ENCODE assay signal across 8 cellular contexts in the genomic region with DNA sequence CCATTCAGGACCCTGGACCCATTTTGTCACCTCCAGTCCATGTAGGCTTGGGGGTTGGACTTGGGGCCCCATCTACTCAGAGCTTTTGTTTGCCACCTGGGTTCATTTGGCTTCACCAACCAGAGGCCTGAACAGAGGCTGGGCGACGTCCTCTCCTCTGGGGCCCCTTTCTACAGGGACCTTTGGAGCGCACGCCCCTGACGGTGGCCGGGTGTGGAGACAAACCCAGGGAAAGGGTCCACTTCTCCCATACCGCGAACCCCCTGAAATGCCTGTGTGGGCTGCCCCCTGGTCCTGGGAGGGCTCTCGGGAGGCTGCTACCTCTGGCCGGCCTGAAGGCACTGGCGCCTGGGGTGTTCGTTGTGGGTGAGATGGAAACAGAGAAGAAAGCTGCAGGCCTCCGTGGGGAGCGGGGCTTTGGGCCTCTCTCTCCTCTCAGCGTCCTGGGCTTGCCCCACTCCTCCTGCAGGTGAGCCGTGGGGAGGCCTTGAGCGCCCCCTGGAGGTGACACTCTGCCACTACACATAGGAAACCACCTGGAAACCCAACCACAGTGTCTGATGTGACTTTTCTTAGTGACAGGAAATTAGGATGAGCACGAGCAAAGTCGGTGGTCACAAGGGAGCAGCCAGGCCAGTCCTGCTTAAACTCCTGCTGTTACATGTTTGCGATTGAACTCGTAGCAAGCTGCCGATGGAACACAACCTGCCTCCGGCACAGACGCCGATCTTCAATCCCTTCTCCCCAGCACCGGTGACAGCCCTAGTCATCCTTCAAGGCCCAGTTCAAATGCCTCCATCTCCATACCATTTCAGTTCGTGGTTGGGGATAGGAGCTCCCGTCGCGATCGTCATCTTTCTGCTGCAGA. TPM values are rescaled to one million over a fixed set of nuclear protein-coding genes. Genes with fewer than 3 reads are reported as not detected.
DNase-seq lines count a peak whose midpoint lies in the region; ATAC-seq and TF ChIP-seq lines count a peak whose summit lies in the region.

No MANE protein-coding gene starts in this region.

- H3K9me3 Mint-ChIP-seq in neural crest cell: no peaks in the 10 kb centered on the region

- no peak overlapping the region for H3K4me3 Mint-ChIP-seq in neural crest cell

- no peaks in the 10 kb centered on the region for H3K9me3 ChIP-seq in BLaER1 treated with 17β-estradiol and CSF1 and Interleukin-3, amounts not matched to agents 10 nM and 100 nM (replicated peaks in 1 of 11)

- peaks cover 20% of the 10 kb centered on the region for H3K27me3 Mint-ChIP-seq in neural crest cell (ENCODE audit: low read depth)

- no peak overlapping the region for H3K4me3 ChIP-seq in BLaER1 treated with 17β-estradiol and CSF1 and Interleukin-3, amounts not matched to agents 10 nM and 100 nM

- H3K9ac ChIP-seq in BLaER1 treated with 17β-estradiol and CSF1 and Interleukin-3, amounts not matched to agents 10 nM and 100 nM: no peak overlapping the region

- H3K4me2 ChIP-seq in BLaER1 treated with 17β-estradiol and CSF1 and Interleukin-3, amounts not matched to agents 10 nM and 100 nM: peak overlapping the region in 6 of 11 experiments; percentile 14 to 44 (median 30); a peak in 6 of 22 replicates

- H3K4me1 ChIP-seq in BLaER1 treated with 17β-estradiol and CSF1 and Interleukin-3, amounts not matched to agents 10 nM and 100 nM: peaks cover 0 to 13% (median 7%) of the 10 kb centered on the region in 10 experiments; a peak in 10 of 20 replicates

- peaks cover 35% of the 10 kb centered on the region for H3K4me1 Mint-ChIP-seq in neural crest cell

- TF ChIP-seq CTCF in neural crest cell (conservative IDR thresholded peaks at IDR 0.05): peak; percentile 89

- no peaks in the 10 kb centered on the region for H3K36me3 Mint-ChIP-seq in neural crest cell (ENCODE audit: low read depth)

- H4K20me1 ChIP-seq in BLaER1 treated with 17β-estradiol and CSF1 and Interleukin-3, amounts not matched to agents 10 nM and 100 nM: no peaks in the 10 kb centered on the region; a peak in 1 of 22 replicates

- H3K27ac ChIP-seq in BLaER1 treated with 17β-estradiol and CSF1 and Interleukin-3, amounts not matched to agents 10 nM and 100 nM: no peak overlapping the region

- DNase-seq in NCI-H2107 (lab: John Stamatoyannopoulos, UW) (peak; percentile 73), neural crest cell (ENCODE audit: low read depth, low spot score) (peak; percentile 59), NCI-H446 (lab: John Stamatoyannopoulos, UW) (no peak), OCI-M2 (lab: John Stamatoyannopoulos, UW; ENCODE audit: unreplicated experiment) (no peak)
- DNase-seq in activated CD4-positive, alpha-beta T cell treated with anti-CD3 and anti-CD28 coated beads, Interleukin-2, amount 50 U/mL, for 4 hours: peak; percentile 27 to 33
- peak; percentile 5 for DNase-seq in effector CD8-positive, alpha-beta T cell (lab: John Stamatoyannopoulos, UW)

- peak overlapping the region; percentile 37 for H3K27ac Mint-ChIP-seq in neural crest cell (ENCODE audit: unreplicated experiment)

- no peaks in the 10 kb centered on the region; a peak in 1 of 22 replicates for H3K27me3 ChIP-seq in BLaER1 treated with 17β-estradiol and CSF1 and Interleukin-3, amounts not matched to agents 10 nM and 100 nM

- H3K36me3 ChIP-seq in BLaER1 treated with 17β-estradiol and CSF1 and Interleukin-3, amounts not matched to agents 10 nM and 100 nM: no peaks in the 10 kb centered on the region

- ATAC-seq in GM21529 (IDR thresholded peaks at IDR 0.05; ENCODE audit: unreplicated experiment): peak; percentile 55

RNA-seq across cellular contexts. Expression of gene NTSR2, which starts 12.0 kb away (rescaled TPM):
- total RNA-seq in neural crest cell: not detected in 2 replicates

Comparison
In these comparisons a context has a peak if more than half of its experiments do, and no peak if none do; other contexts are left out.
1. DNase-seq: peak in NCI-H2107 (single experiment), activated CD4-positive, alpha-beta T cell treated with anti-CD3 and anti-CD28 coated beads, Interleukin-2, amount 50 U/mL, for 4 hours (2 of 2), effector CD8-positive, alpha-beta T cell (single experiment) and neural crest cell (single experiment); none in NCI-H446 (0 of 2) and OCI-M2 (single experiment).